In genomic region chr7:30870821-30871518, GRCh38 we compare ENCODE assay signal across 11 cellular contexts. TPM values are rescaled to one million over a fixed set of nuclear protein-coding genes. Genes with fewer than 3 reads are reported as not detected.
"Had no signal": no experiment of that assay in that cellular context is flagged by ENCODE, and none has a peak within 500 bp of the region (broad histone marks: within the 10 kb centered on the region; RNA-seq: fewer than 3 reads in every experiment).

No MANE protein-coding gene starts in this region.

- H3K4me3 Mint-ChIP-seq: activated naive CD8-positive, alpha-beta T cell treated with anti-CD3 and anti-CD28 coated beads, Interleukin-2, amount 50 U/mL, for 24 hours; naive thymus-derived CD8-positive, alpha-beta T cell; T-helper 1 cell treated with Interleukin-12 subunit alpha and Interleukin-12 subunit beta and Interleukin-4 antibody, amounts not matched to agents 30 μg/mL and 1 μg/mL, for 36 hours had no signal

- H3K4me1 Mint-ChIP-seq: activated naive CD8-positive, alpha-beta T cell treated with anti-CD3 and anti-CD28 coated beads, Interleukin-2, amount 50 U/mL, for 24 hours had no signal

- ATAC-seq: activated naive CD8-positive, alpha-beta T cell treated with anti-CD3 and anti-CD28 coated beads, Interleukin-2, amount 50 U/mL, for 24 hours; naive thymus-derived CD8-positive, alpha-beta T cell had no signal

- H3K27ac ChIP-seq: prostate gland, SK-N-MC had no signal

- H3K9me3 ChIP-seq: prostate gland had no signal

- H3K9me3 Mint-ChIP-seq: activated naive CD8-positive, alpha-beta T cell treated with anti-CD3 and anti-CD28 coated beads, Interleukin-2, amount 50 U/mL, for 24 hours; T-helper 1 cell treated with Interleukin-12 subunit alpha and Interleukin-12 subunit beta and Interleukin-4 antibody, amounts not matched to agents 30 μg/mL and 1 μg/mL, for 36 hours had no signal

- H3K36me3 ChIP-seq: prostate gland had no signal

- H3K27me3 Mint-ChIP-seq: activated naive CD8-positive, alpha-beta T cell treated with anti-CD3 and anti-CD28 coated beads, Interleukin-2, amount 50 U/mL, for 24 hours; naive thymus-derived CD8-positive, alpha-beta T cell had no signal

- H3K4me1 ChIP-seq: prostate gland had no signal

- H3K27ac Mint-ChIP-seq: activated naive CD8-positive, alpha-beta T cell treated with anti-CD3 and anti-CD28 coated beads, Interleukin-2, amount 50 U/mL, for 24 hours; naive thymus-derived CD8-positive, alpha-beta T cell; T-helper 1 cell treated with Interleukin-12 subunit alpha and Interleukin-12 subunit beta and Interleukin-4 antibody, amounts not matched to agents 30 μg/mL and 1 μg/mL, for 36 hours had no signal

- H3K4me3 ChIP-seq: lung, prostate gland, SK-N-MC, tibial nerve had no signal

- DNase-seq: activated CD4-positive, alpha-beta T cell treated with anti-CD3 and anti-CD28 coated beads for 4 hours; activated naive CD4-positive, alpha-beta T cell treated with Interleukin-2 at 50 U/mL for 16 hours; activated naive CD8-positive, alpha-beta T cell treated with anti-CD3 and anti-CD28 coated beads, Interleukin-2, amount 50 U/mL, for 24 hours; hippocampal formation; kidney glomerular epithelial cell; naive thymus-derived CD8-positive, alpha-beta T cell had no signal

- H3K27me3 ChIP-seq: tibial nerve had no signal

RNA-seq across cellular contexts. Expression of gene AQP1, which starts 40.7 kb away (rescaled TPM):
- polyA plus RNA-seq: naive thymus-derived CD8-positive, alpha-beta T cell had no signal
